36 cellular contexts compared by ENCODE assay signal in genomic region chr15:49188933-49189332, GRCh38. TPM values are rescaled to one million over a fixed set of nuclear protein-coding genes. Genes with fewer than 3 reads are reported as not detected.
DNase-seq lines count a peak whose midpoint lies in the region; ATAC-seq, FAIRE-seq and TF ChIP-seq lines count a peak whose summit lies in the region.
"Had no signal": no experiment of that assay in that cellular context is flagged by ENCODE, and none has a peak within 500 bp of the region (broad histone marks: within the 10 kb centered on the region; RNA-seq: fewer than 3 reads in every experiment).

No MANE protein-coding gene starts in this region.

- no TSS peak for BruUV-seq in K562 (replicated peaks; lab: Mats Ljungman, UMichigan)

- FAIRE-seq in K562 (lab: Jason Lieb, UNC): no peak
- FAIRE-seq: A204.1, A549, D721Med had no signal

- intact Hi-C loops in K562 (cut with micrococcal nuclease): no loop called here

- H3K4me2 ChIP-seq in GM23338 (peak overlapping the region; percentile 61), K562 (ENCODE audit: insufficient read depth, low read length) (no peak overlapping the region)
- H3K4me2 ChIP-seq: A549; BLaER1; BLaER1 treated with 17β-estradiol and CSF1 and Interleukin-3, amounts not matched to agents 10 nM and 100 nM had no signal

- peaks cover 1 to 2% of the 10 kb centered on the region in 2 donors for H3K9me3 Mint-ChIP-seq in activated T-cell treated with anti-CD3 and anti-CD28 coated beads, Interleukin-2, amount 50 U/mL, for 72 hours
- H3K9me3 Mint-ChIP-seq in GM23338 (no peaks in the 10 kb centered on the region), HFFc6 (no peaks in the 10 kb centered on the region)
- H3K9me3 Mint-ChIP-seq: CD4-positive, alpha-beta T cell had no signal

- H3K9ac ChIP-seq in K562 (ENCODE audit: insufficient read depth in 1 of 2, low read depth in 2 of 2, low read length in 2 of 2): no peak overlapping the region
- H3K9ac ChIP-seq: BLaER1; BLaER1 treated with 17β-estradiol and CSF1 and Interleukin-3, amounts not matched to agents 10 nM and 100 nM had no signal

- H3K27ac Mint-ChIP-seq in activated T-cell treated with anti-CD3 and anti-CD28 coated beads, Interleukin-2, amount 50 U/mL, for 72 hours: peak overlapping the region; percentile 7
- H3K27ac Mint-ChIP-seq in GM23338: no peak overlapping the region
- H3K27ac Mint-ChIP-seq in HFFc6: 0 out of 2 replicates have a peak overlapping the region, but pooled peaks have one; percentile 82
- H3K27ac Mint-ChIP-seq: B cell; CD14-positive monocyte; CD4-positive, alpha-beta T cell; CD8-positive, alpha-beta T cell had no signal

- WGBS in K562 (ENCODE audit: insufficient coverage, low coverage, missing lambda C conversion rate): 93% methylated on average over 2 of the region's 2 CpGs

- no peak for TF ChIP-seq CTCF in GM23338 (conservative IDR thresholded peaks at IDR 0.05; ENCODE audit: low read depth in 2 of 2)
- TF ChIP-seq CTCF in HFFc6 (IDR thresholded peaks at IDR 0.05): no peak
- no peak for TF ChIP-seq CTCF in K562 (IDR thresholded peaks at IDR 0.05 in 2 of 3, conservative IDR thresholded peaks at IDR 0.05 in 1 of 3; ENCODE audit: insufficient read depth in 2 of 3, low read depth in 1 of 3, low read length in 3 of 3)

- no peak for TF ChIP-seq RAD21 in K562 (CRISPR knock-in tag; conservative IDR thresholded peaks at IDR 0.05 in 1 of 2, IDR thresholded peaks at IDR 0.05 in 1 of 2)

- H2AFZ ChIP-seq in GM23338: no peak overlapping the region
- no peak overlapping the region for H2AFZ ChIP-seq in K562 (ENCODE audit: low read depth, low read length)

- no peaks in the 10 kb centered on the region for H4K20me1 ChIP-seq in GM23338 (replicated peaks; ENCODE audit: insufficient read depth)
- no peaks in the 10 kb centered on the region; the same call in 1 of the 2 replicates for H4K20me1 ChIP-seq in K562 (replicated peaks; ENCODE audit: control insufficient read depth, insufficient read depth, low read length)
- H4K20me1 ChIP-seq: BLaER1 had no signal

- H3K4me3 Mint-ChIP-seq in activated T-cell treated with anti-CD3 and anti-CD28 coated beads, Interleukin-2, amount 50 U/mL, for 72 hours: no peak overlapping the region
- H3K4me3 Mint-ChIP-seq in GM23338 (no peak overlapping the region), HFFc6 (no peak overlapping the region)
- H3K4me3 Mint-ChIP-seq: B cell; CD14-positive monocyte; CD4-positive, alpha-beta memory T cell; CD4-positive, alpha-beta T cell; CD4-positive, CD25-positive, alpha-beta regulatory T cell; CD8-positive, alpha-beta memory T cell; CD8-positive, alpha-beta T cell had no signal

- H3K36me3 Mint-ChIP-seq in activated T-cell treated with anti-CD3 and anti-CD28 coated beads, Interleukin-2, amount 50 U/mL, for 72 hours (ENCODE audit: insufficient read depth in 2 of 2): peaks cover 8 to 12% of the 10 kb centered on the region in 2 donors
- H3K36me3 Mint-ChIP-seq in GM23338 (ENCODE audit: low read depth): no peaks in the 10 kb centered on the region; the same call in 2 of the 3 replicates
- H3K36me3 Mint-ChIP-seq in HFFc6 (ENCODE audit: low read depth): peaks cover 7% of the 10 kb centered on the region; the same call in 1 of the 2 replicates

- in situ Hi-C loops in K562 (cut with MboI): no loop called here

- H3K4me3 ChIP-seq in GM23338: no peak overlapping the region
- H3K4me3 ChIP-seq in K562: no peak overlapping the region
- H3K4me3 ChIP-seq: A549; BLaER1; BLaER1 treated with 17β-estradiol and CSF1 and Interleukin-3, amounts not matched to agents 10 nM and 100 nM had no signal

- peaks cover 15% of the 10 kb centered on the region for H3K4me1 Mint-ChIP-seq in activated T-cell treated with anti-CD3 and anti-CD28 coated beads, Interleukin-2, amount 50 U/mL, for 72 hours (ENCODE audit: low read depth)
- H3K4me1 Mint-ChIP-seq in GM23338 (peaks cover 26% of the 10 kb centered on the region), HFFc6 (ENCODE audit: low read depth) (peaks cover 20% of the 10 kb centered on the region)

- CTCF ChIA-PET in K562 (lab: Yijun Ruan, JAX; ENCODE audit: low intra/inter-chr PET ratio): interaction anchor here (0.6 kb wide), 1 partner anchor 1718 kb away, joined by 3 read pairs; no protein-coding TSS in a partner anchor

- H3K79me2 ChIP-seq in GM23338 (replicated peaks; ENCODE audit: insufficient read depth) (0 out of 2 replicates have a peak, but pooled peaks cover 3% of the 10 kb centered on the region), K562 (ENCODE audit: control insufficient read depth, insufficient read depth, low read length) (peaks cover 86% of the 10 kb centered on the region)

- H3K27me3 ChIP-seq in GM23338 (ENCODE audit: insufficient read depth) (no peaks in the 10 kb centered on the region), K562 (ENCODE audit: control insufficient read depth in 2 of 2, insufficient read depth in 2 of 2, low read length in 2 of 2) (no peaks in the 10 kb centered on the region)
- H3K27me3 ChIP-seq: BE2C; BLaER1; BLaER1 treated with 17β-estradiol and CSF1 and Interleukin-3, amounts not matched to agents 10 nM and 100 nM had no signal

- H3K27me3 Mint-ChIP-seq in activated T-cell treated with anti-CD3 and anti-CD28 coated beads, Interleukin-2, amount 50 U/mL, for 72 hours (ENCODE audit: low read depth): no peaks in the 10 kb centered on the region
- peaks cover 2% of the 10 kb centered on the region for H3K27me3 Mint-ChIP-seq in GM23338 (ENCODE audit: insufficient read depth, low read depth, poor library complexity)
- no peaks in the 10 kb centered on the region for H3K27me3 Mint-ChIP-seq in HFFc6 (ENCODE audit: insufficient read depth)
- H3K27me3 Mint-ChIP-seq: B cell; CD4-positive, alpha-beta memory T cell; CD4-positive, alpha-beta T cell; CD4-positive, CD25-positive, alpha-beta regulatory T cell; CD8-positive, alpha-beta memory T cell had no signal

- no peaks in the 10 kb centered on the region for H3F3A ChIP-seq in GM23338 (replicated peaks; ENCODE audit: low read depth)

- TF ChIP-seq EP300 in K562 (IDR thresholded peaks at IDR 0.05; ENCODE audit: low read length): no peak

- DNase-seq in activated T-cell treated with anti-CD3 and anti-CD28 coated beads, Interleukin-2, amount 50 U/mL, for 72 hours: no peak
- DNase-seq in activated T-cell treated with anti-CD3 and anti-CD28 coated beads, Interleukin-2, amount 50 U/mL, for 48 hours: no peak
- DNase-seq in GM23338 (ENCODE audit: low spot score) (no peak), HFFc6 (no peak), K562 (ENCODE audit: extremely low read depth in 1 of 4, low spot score in 3 of 4) (no peak), C1 segment of cervical spinal cord (lab: John Stamatoyannopoulos, UW) (no peak), SW 1271 (lab: John Stamatoyannopoulos, UW) (no peak)
- DNase-seq: 8988T; ACHN; AML-193; BE2C; Caco-2; Calu3; CD4-positive, alpha-beta memory T cell; CD4-positive, alpha-beta T cell; CD4-positive, CD25-positive, alpha-beta regulatory T cell; CD8-positive, alpha-beta memory T cell; CD8-positive, alpha-beta T cell; COR-L47; DMS 273 treated with DMSO at 0.1 percent for 48 hours; DMS153; DMS53; DMS79; DMS79 treated with DMSO at 0.1 percent for 48 hours; DND-41; EL had no signal

- POLR2A ChIA-PET in K562 (lab: Yijun Ruan, JAX): interaction anchor here (1.0 to 3.5 kb wide), 2 partner anchors 16 to 17 kb away, joined by 4 to 12 read pairs; no protein-coding TSS in a partner anchor

- H3K4me1 ChIP-seq in GM23338 (ENCODE audit: insufficient read depth) (peaks cover 32% of the 10 kb centered on the region), K562 (replicated peaks in 1 of 2; ENCODE audit: control insufficient read depth in 2 of 2, insufficient read depth in 2 of 2, low read length in 2 of 2) (peaks cover 0 to 5% of the 10 kb centered on the region in 2 experiments; a peak in 2 of 5 replicates)
- H3K4me1 ChIP-seq: BE2C, BLaER1, Caco-2 had no signal

- ATAC-seq in activated T-cell treated with anti-CD3 and anti-CD28 coated beads, Interleukin-2, amount 50 U/mL, for 72 hours (replicated peaks in 1 of 2): no peak
- ATAC-seq in GM23338: no peak
- ATAC-seq in K562: no peak
- ATAC-seq in GM21515 (IDR thresholded peaks at IDR 0.05; ENCODE audit: unreplicated experiment): no peak
- ATAC-seq: A549; CD8-positive, alpha-beta T cell had no signal

- no peaks in the 10 kb centered on the region for H3K9me3 ChIP-seq in K562 (replicated peaks; ENCODE audit: control insufficient read depth, insufficient read depth, low read depth, low read length)
- H3K9me3 ChIP-seq: A549, BE2C, Caco-2 had no signal

- H3K27ac ChIP-seq in GM23338 (ENCODE audit: low read depth) (no peak overlapping the region), K562 (ENCODE audit: extremely low read depth, low read depth, low read length) (no peak overlapping the region)
- H3K27ac ChIP-seq: 22Rv1; A549; BLaER1; BLaER1 treated with 17β-estradiol and CSF1 and Interleukin-3, amounts not matched to agents 10 nM and 100 nM; C4-2B had no signal

- no peaks in the 10 kb centered on the region for H3K9me1 ChIP-seq in K562 (ENCODE audit: control insufficient read depth, insufficient read depth, low read length)

- no peak for TF ChIP-seq POLR2A in K562 (conservative IDR thresholded peaks at IDR 0.05)

- H3K9me2 ChIP-seq in GM23338 (ENCODE audit: insufficient read depth): peaks cover 3% of the 10 kb centered on the region; the same call in 1 of the 2 replicates

- H3K36me3 ChIP-seq in GM23338 (ENCODE audit: insufficient read depth) (no peaks in the 10 kb centered on the region), K562 (ENCODE audit: control insufficient read depth, insufficient read depth, low read length) (peaks cover 8% of the 10 kb centered on the region; the same call in 2 of the 3 replicates)
- H3K36me3 ChIP-seq: BE2C had no signal

RNA-seq across cellular contexts. Expression of gene GALK2, which starts 18.9 kb away (rescaled TPM):
- 10 to 100 TPM; 27.3 to 37.8 TPM for total RNA-seq in activated T-cell treated with anti-CD3 and anti-CD28 coated beads, Interleukin-2, amount 50 U/mL, for 72 hours
- total RNA-seq in GM23338 (2014; rRNA removed; shearing (Covaris generic)): 13.3 and 23.0 TPM in 2 replicates
- polyA plus RNA-seq in GM23338 (2016; fragmentation: Nextera tagmentation; extraction: Ambion mirVana): 9.3 and 11.5 TPM in 2 replicates
- 10 to 100 TPM; 17.5 to 24.7 (median 21.6) TPM for total RNA-seq in HFFc6 (2021; fragmentation: NEBNext Ultra II Directional; extraction: Animal tissue kit (Norgen Biotek cat#: 25700))
- 83.9 and 85.0 TPM in 2 replicates for total RNA-seq in K562 (2011; cell fraction: chromatin; rRNA removed; ENCODE audit: low replicate concordance)
- 51.6 and 54.2 TPM in 2 replicates for total RNA-seq in K562 (2011; cell fraction: nucleolus; rRNA removed)
- total RNA-seq in K562 (2011; cell fraction: nucleoplasm; rRNA removed): 57.6 and 57.7 TPM in 2 replicates
- 42.4 and 54.4 TPM in 2 replicates for total RNA-seq in K562 (2014; rRNA removed)
- total RNA-seq in K562 (2014; rRNA removed; fragmentation: Illumina TruSeq; extraction: Trizol): 55.7 and 56.9 TPM in 2 replicates
- 48.1 and 50.7 TPM in 2 replicates for total RNA-seq in K562 (2015; rRNA removed; fragmentation: Illumina TruSeq; extraction: Trizol)
- total RNA-seq in K562 (2021): 41.8 and 42.2 TPM in 2 replicates
- 39.0 and 55.4 TPM in 2 replicates for polyA plus RNA-seq in K562 (2011; rRNA removed)
- 26.2 and 28.2 TPM in 2 replicates for polyA plus RNA-seq in K562 (2011; cell fraction: cytosol; rRNA removed)
- 39.0 and 46.1 TPM in 2 replicates for polyA plus RNA-seq in K562 (2011; cell fraction: nucleus; rRNA removed)
- 37.0 and 37.3 TPM in 2 replicates for polyA plus RNA-seq in K562 (2012)
- polyA plus RNA-seq in K562 (2014; fragmentation: Illumina TruSeq; extraction: Trizol): 31.1 and 36.2 TPM in 2 replicates
- 10 to 100 TPM; 81.6 to 82.0 TPM for polyA plus RNA-seq in K562 (2014; fragmentation: Nextera tagmentation; extraction: Ambion mirVana)
- polyA plus RNA-seq in K562 (2014; rRNA removed): 32.8 and 37.8 TPM in 2 replicates
- 84.8 and 95.2 TPM in 2 replicates for polyA minus RNA-seq in K562 (2011; rRNA and poly(A)+ RNA removed)
- polyA minus RNA-seq in K562 (2011; cell fraction: cytosol; rRNA and poly(A)+ RNA removed): 30.9 and 48.5 TPM in 2 replicates
- polyA minus RNA-seq in K562 (2011; cell fraction: nucleus; rRNA and poly(A)+ RNA removed): 47.1 and 83.0 TPM in 2 replicates

RNA-seq across cellular contexts. Expression of gene COPS2, which starts 33.5 kb away (rescaled TPM):
- 10 to 100 TPM; 64.6 to 71.3 TPM for total RNA-seq in activated T-cell treated with anti-CD3 and anti-CD28 coated beads, Interleukin-2, amount 50 U/mL, for 72 hours
- total RNA-seq in GM23338 (2014; rRNA removed; shearing (Covaris generic)): 64.9 and 67.3 TPM in 2 replicates
- 36.3 and 38.7 TPM in 2 replicates for polyA plus RNA-seq in GM23338 (2016; fragmentation: Nextera tagmentation; extraction: Ambion mirVana)
- 100 to 1,000 TPM; 116 to 126 (median 122) TPM for total RNA-seq in HFFc6 (2021; fragmentation: NEBNext Ultra II Directional; extraction: Animal tissue kit (Norgen Biotek cat#: 25700))
- 19.3 and 97.2 TPM in 2 replicates for total RNA-seq in K562 (2011; cell fraction: chromatin; rRNA removed; ENCODE audit: low replicate concordance)
- 7.0 and 15.3 TPM in 2 replicates for total RNA-seq in K562 (2011; cell fraction: nucleolus; rRNA removed)
- total RNA-seq in K562 (2011; cell fraction: nucleoplasm; rRNA removed): 27.7 and 45.0 TPM in 2 replicates
- 38.5 and 66.4 TPM in 2 replicates for total RNA-seq in K562 (2014; rRNA removed)
- total RNA-seq in K562 (2014; rRNA removed; fragmentation: Illumina TruSeq; extraction: Trizol): 154 and 187 TPM in 2 replicates
- total RNA-seq in K562 (2015; rRNA removed; fragmentation: Illumina TruSeq; extraction: Trizol): 122 and 138 TPM in 2 replicates
- total RNA-seq in K562 (2021): 106 and 107 TPM in 2 replicates
- 81.9 and 119 TPM in 2 replicates for polyA plus RNA-seq in K562 (2011; rRNA removed)
- 12.3 and 30.4 TPM in 2 replicates for polyA plus RNA-seq in K562 (2011; cell fraction: cytosol; rRNA removed)
- 10.5 and 23.8 TPM in 2 replicates for polyA plus RNA-seq in K562 (2011; cell fraction: nucleus; rRNA removed)
- 81.8 and 93.6 TPM in 2 replicates for polyA plus RNA-seq in K562 (2012)
- 120 and 151 TPM in 2 replicates for polyA plus RNA-seq in K562 (2014; fragmentation: Illumina TruSeq; extraction: Trizol)
- polyA plus RNA-seq in K562 (2014; fragmentation: Nextera tagmentation; extraction: Ambion mirVana): 100 to 1,000 TPM; 105 to 117 TPM
- polyA plus RNA-seq in K562 (2014; rRNA removed): 111 and 113 TPM in 2 replicates
- polyA minus RNA-seq in K562 (2011; rRNA and poly(A)+ RNA removed): 156 and 194 TPM in 2 replicates
- 42.1 and 42.9 TPM in 2 replicates for polyA minus RNA-seq in K562 (2011; cell fraction: cytosol; rRNA and poly(A)+ RNA removed)
- 27.2 and 80.3 TPM in 2 replicates for polyA minus RNA-seq in K562 (2011; cell fraction: nucleus; rRNA and poly(A)+ RNA removed)
